9 cellular contexts compared by ENCODE assay signal in the genomic region with DNA sequence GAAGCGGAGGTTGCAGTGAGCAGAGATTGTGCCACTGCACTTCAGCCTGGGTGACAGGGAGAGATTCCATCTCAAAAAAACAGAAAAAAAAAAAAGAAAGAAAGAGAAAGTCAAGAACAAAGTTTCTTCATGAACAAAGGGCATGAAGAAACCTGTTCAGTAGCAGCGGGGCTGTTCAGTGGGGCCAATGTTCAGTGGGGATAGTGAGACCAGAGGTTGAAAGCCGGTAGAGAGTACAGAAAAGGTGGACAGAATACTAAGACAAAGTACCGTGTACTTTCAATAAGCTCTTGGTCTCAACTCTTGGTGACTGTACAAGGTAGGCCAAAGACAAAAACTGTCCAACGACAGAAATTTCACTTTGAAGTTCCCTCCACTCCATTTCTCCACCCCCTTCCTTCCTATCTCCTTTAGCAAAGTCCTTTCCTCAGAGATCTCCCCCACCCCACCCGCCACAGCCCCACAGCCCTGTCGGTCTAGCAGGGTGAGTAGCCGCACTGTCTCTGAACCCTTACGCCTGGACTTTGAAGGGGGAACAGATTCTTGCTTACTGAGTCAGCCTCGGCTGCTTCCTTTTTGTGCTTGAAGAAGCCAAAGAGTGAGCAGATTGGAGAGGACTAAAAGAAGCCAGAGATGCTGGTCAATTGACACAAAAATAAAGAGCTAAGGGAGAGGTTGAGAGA. TPM values are rescaled to one million over a fixed set of nuclear protein-coding genes. Genes with fewer than 3 reads are reported as not detected.
A peak's percentile ranks its signal among the peaks of the same experiment; 100 is the strongest.
DNase-seq lines count a peak whose midpoint lies in the region; ATAC-seq lines count a peak whose summit lies in the region.
"Had no signal": no experiment of that assay in that cellular context is flagged by ENCODE, and none has a peak within 500 bp of the region (broad histone marks: within the 10 kb centered on the region; RNA-seq: fewer than 3 reads in every experiment).

No MANE protein-coding gene starts in this region.

- H3K9me3 Mint-ChIP-seq in activated CD4-positive, alpha-beta memory T cell treated with anti-CD3 and anti-CD28 coated beads, Interleukin-2, amount 10 ng/mL, durations not matched to agents 7 days and 5 days, result no peaks in the 10 kb centered on the region

- no peak for ATAC-seq in HG03135 (IDR thresholded peaks at IDR 0.05; ENCODE audit: unreplicated experiment)
- ATAC-seq in HG03354 (IDR thresholded peaks at IDR 0.05; ENCODE audit: poor library complexity, severe bottlenecking, unreplicated experiment), result no peak
- ATAC-seq in HG03108 (IDR thresholded peaks at IDR 0.05; ENCODE audit: unreplicated experiment), result no peak

- peaks cover 14% of the 10 kb centered on the region for H3K27me3 Mint-ChIP-seq in activated CD4-positive, alpha-beta memory T cell treated with anti-CD3 and anti-CD28 coated beads, Interleukin-2, amount 10 ng/mL, durations not matched to agents 7 days and 5 days

- H3K27ac Mint-ChIP-seq in activated CD4-positive, alpha-beta memory T cell treated with anti-CD3 and anti-CD28 coated beads, Interleukin-2, amount 10 ng/mL, durations not matched to agents 7 days and 5 days, result no peak overlapping the region

- H3K4me3 Mint-ChIP-seq in activated CD4-positive, alpha-beta memory T cell treated with anti-CD3 and anti-CD28 coated beads, Interleukin-2, amount 10 ng/mL, durations not matched to agents 7 days and 5 days, result no peak overlapping the region

- no peaks in the 10 kb centered on the region for H3K27me3 ChIP-seq in muscle layer of duodenum (ENCODE audit: low read depth, low read length)

- POLR2A ChIA-PET in activated CD4-positive, alpha-beta memory T cell treated with anti-CD3 and anti-CD28 coated beads, Interleukin-2, amount 10 ng/mL, durations not matched to agents 7 days and 5 days (lab: Charles Lee), result interaction anchor here (1.6 kb wide), 1 partner anchor 28 kb away, joined by 3 read pairs; no protein-coding TSS in a partner anchor

- H3K4me1 ChIP-seq in muscle layer of duodenum (ENCODE audit: control insufficient read depth in 1 of 2, insufficient read depth in 2 of 2, low read length in 2 of 2), result peaks cover 4 to 28% of the 10 kb centered on the region in 2 donors

- no peaks in the 10 kb centered on the region for H3K9me3 ChIP-seq in muscle layer of duodenum (ENCODE audit: control insufficient read depth in 1 of 2, low read length in 2 of 2)

- peak overlapping the region; percentile 67 for H3K27ac ChIP-seq in epithelial cell of prostate
- peak overlapping the region; percentile 35 for H3K27ac ChIP-seq in muscle layer of duodenum (ENCODE audit: low read length)

- peaks cover 29% of the 10 kb centered on the region for H3K4me1 Mint-ChIP-seq in activated CD4-positive, alpha-beta memory T cell treated with anti-CD3 and anti-CD28 coated beads, Interleukin-2, amount 10 ng/mL, durations not matched to agents 7 days and 5 days

- CTCF ChIA-PET in activated CD4-positive, alpha-beta memory T cell treated with anti-CD3 and anti-CD28 coated beads, Interleukin-2, amount 10 ng/mL, durations not matched to agents 7 days and 5 days (lab: Charles Lee), result no interaction called here

- no peaks in the 10 kb centered on the region for H3K36me3 Mint-ChIP-seq in activated CD4-positive, alpha-beta memory T cell treated with anti-CD3 and anti-CD28 coated beads, Interleukin-2, amount 10 ng/mL, durations not matched to agents 7 days and 5 days (ENCODE audit: low read depth)

- DNase-seq in AG08396 (ENCODE audit: low spot score) (peak; percentile 52), NOMO-1 (lab: John Stamatoyannopoulos, UW; ENCODE audit: unreplicated experiment in 2 of 2) (peak; percentile 76 to 81), epithelial cell of prostate (ENCODE audit: low read depth, low spot score) (no peak)
- DNase-seq in activated CD4-positive, alpha-beta memory T cell treated with anti-CD3 and anti-CD28 coated beads, Interleukin-2, amount 10 ng/mL, durations not matched to agents 7 days and 5 days, result no peak
- DNase-seq: NCI-H1436 had no signal

- no peaks in the 10 kb centered on the region for H3K36me3 ChIP-seq in muscle layer of duodenum (ENCODE audit: control insufficient read depth in 1 of 2, insufficient read depth in 2 of 2, low read length in 2 of 2)

- H3K4me3 ChIP-seq in muscle layer of duodenum (ENCODE audit: low read depth in 1 of 2, low read length in 2 of 2), result no peak overlapping the region

RNA-seq across cellular contexts. Expression of gene FOS, which starts 44.3 kb away (rescaled TPM):
- total RNA-seq in activated CD4-positive, alpha-beta memory T cell treated with anti-CD3 and anti-CD28 coated beads, Interleukin-2, amount 10 ng/mL, durations not matched to agents 7 days and 5 days, result 10 to 100 TPM; 49.7 to 53.5 TPM

RNA-seq across cellular contexts. Expression of gene TMED10, which starts 57.9 kb away (rescaled TPM):
- total RNA-seq in activated CD4-positive, alpha-beta memory T cell treated with anti-CD3 and anti-CD28 coated beads, Interleukin-2, amount 10 ng/mL, durations not matched to agents 7 days and 5 days, result 100 to 1,000 TPM; 207 to 224 TPM

Comparison
In these comparisons a context has a peak if more than half of its experiments do, and no peak if none do; other contexts are left out.
1. DNase-seq: peak in AG08396 (single experiment) and NOMO-1 (2 of 2); none in epithelial cell of prostate (single experiment) and activated CD4-positive, alpha-beta memory T cell treated with anti-CD3 and anti-CD28 coated beads, Interleukin-2, amount 10 ng/mL, durations not matched to agents 7 days and 5 days (single experiment).